Comparison of ENCODE assay signal across 32 cellular contexts in genomic region chr16:49427771-49428170, GRCh38. TPM values are rescaled to one million over a fixed set of nuclear protein-coding genes. Genes with fewer than 3 reads are reported as not detected.
"Had no signal": no experiment of that assay in that cellular context is flagged by ENCODE, and none has a peak within 500 bp of the region (broad histone marks: within the 10 kb centered on the region; RNA-seq: fewer than 3 reads in every experiment).

No MANE protein-coding gene starts in this region.

- H3K27ac ChIP-seq: neutrophil, pancreas, psoas muscle, right lobe of liver, skin epidermis, spleen, suprapubic skin, testis, tibial artery, transverse colon, vagina had no signal

- DNase-seq: naive thymus-derived CD4-positive, alpha-beta T cell; nucleus accumbens; pancreas; psoas muscle; right cardiac atrium; right lobe of liver; spleen; stimulated activated CD4-positive, alpha-beta T cell treated with anti-CD3 and anti-CD28 coated beads, Interleukin-12 subunit alpha, Interleukin-12 subunit beta, amount 100 ng/mL, for 4 hours; stimulated activated CD4-positive, alpha-beta T cell treated with anti-CD3 and anti-CD28 coated beads, Interleukin-1b, Interleukin-23, amount 100 ng/mL, for 48 hours; stimulated activated CD4-positive, alpha-beta T cell treated with anti-CD3 and anti-CD28 coated beads, Interleukin-4, amount 100 ng/mL, for 1 hour; stimulated activated CD4-positive, alpha-beta T cell treated with anti-CD3 and anti-CD28 coated beads, Interleukin-4, amount 100 ng/mL, for 4 hours; stimulated activated CD8-positive, alpha-beta memory T cell treated with anti-CD3 and anti-CD28 coated beads, Interleukin-4, amount 100 ng/mL, for 48 hours; stimulated activated naive CD4-positive, alpha-beta T cell; stimulated activated naive CD8-positive, alpha-beta T cell treated with anti-CD3 and anti-CD28 coated beads, Interleukin-15, amount 100 ng/mL, for 72 hours; stimulated activated naive CD8-positive, alpha-beta T cell treated with anti-CD3 and anti-CD28 coated beads, Interleukin-15, Interleukin-2, amounts not matched to agents 100 U/mL and 50 U/mL, for 24 hours; substantia nigra; testis; transverse colon had no signal

- H3K9me3 ChIP-seq: neutrophil, pancreas, psoas muscle, right lobe of liver, suprapubic skin, testis, tibial artery, transverse colon, vagina had no signal

- H3K27me3 ChIP-seq: neutrophil, pancreas, right lobe of liver, spleen, testis, tibial artery, transverse colon, vagina had no signal

- ATAC-seq: naive thymus-derived CD4-positive, alpha-beta T cell; pancreas; psoas muscle; right cardiac atrium; right lobe of liver; stimulated activated memory B cell treated with anti-CD40 and anti-IgM and Interleukin-4, amounts not matched to agents 10 μg/mL and 1 μg/mL and 100 μg/mL, for 72 hours; stimulated activated naive CD8-positive, alpha-beta T cell treated with anti-CD3 and anti-CD28 coated beads, Interleukin-15, amount 100 ng/mL, for 72 hours; stimulated activated naive CD8-positive, alpha-beta T cell treated with anti-CD3 and anti-CD28 coated beads, Interleukin-15, Interleukin-2, amounts not matched to agents 100 U/mL and 50 U/mL, for 24 hours had no signal

- H3K36me3 Mint-ChIP-seq: stimulated activated memory B cell treated with anti-CD40 and anti-IgM and Interleukin-4, amounts not matched to agents 10 μg/mL and 1 μg/mL and 100 μg/mL, for 72 hours; type B pancreatic cell had no signal

- H3K4me3 ChIP-seq: pancreas, psoas muscle, right lobe of liver, skin epidermis, smooth muscle cell, spleen, suprapubic skin, testis, tibial artery, transverse colon, vagina had no signal

- H3K27ac Mint-ChIP-seq: nephron; progenitor cell of endocrine pancreas; stimulated activated memory B cell treated with anti-CD40 and anti-IgM and Interleukin-4, amounts not matched to agents 10 μg/mL and 1 μg/mL and 100 μg/mL, for 72 hours; type B pancreatic cell had no signal

- H3K4me1 Mint-ChIP-seq: naive thymus-derived CD4-positive, alpha-beta T cell; nephron; stimulated activated memory B cell treated with anti-CD40 and anti-IgM and Interleukin-4, amounts not matched to agents 10 μg/mL and 1 μg/mL and 100 μg/mL, for 72 hours; stimulated activated naive CD8-positive, alpha-beta T cell treated with anti-CD3 and anti-CD28 coated beads, Interleukin-15, amount 100 ng/mL, for 72 hours had no signal

- H3K4me1 ChIP-seq: pancreas, psoas muscle, right lobe of liver, spleen, suprapubic skin, testis, tibial artery, transverse colon, vagina had no signal

- H3K36me3 ChIP-seq: neutrophil, pancreas, right lobe of liver, spleen, suprapubic skin, tibial artery, transverse colon, vagina had no signal

- H3K4me3 Mint-ChIP-seq: nephron; stimulated activated memory B cell treated with anti-CD40 and anti-IgM and Interleukin-4, amounts not matched to agents 10 μg/mL and 1 μg/mL and 100 μg/mL, for 72 hours; stimulated activated naive CD8-positive, alpha-beta T cell treated with anti-CD3 and anti-CD28 coated beads, Interleukin-15, amount 100 ng/mL, for 72 hours; type B pancreatic cell had no signal

RNA-seq across cellular contexts. Expression of gene C16orf78, which starts 54.2 kb away (rescaled TPM):
- total RNA-seq: naive thymus-derived CD4-positive, alpha-beta T cell; omental fat pad; osteocyte; pancreas; progenitor cell of endocrine pancreas; psoas muscle; renal cortical epithelial cell; right cardiac atrium; right lobe of liver; smooth muscle cell; spleen; suprapubic skin; transverse colon; ureter; vagina had no signal
